Comparison of ENCODE assay signal across 26 cellular contexts in the genomic region with DNA sequence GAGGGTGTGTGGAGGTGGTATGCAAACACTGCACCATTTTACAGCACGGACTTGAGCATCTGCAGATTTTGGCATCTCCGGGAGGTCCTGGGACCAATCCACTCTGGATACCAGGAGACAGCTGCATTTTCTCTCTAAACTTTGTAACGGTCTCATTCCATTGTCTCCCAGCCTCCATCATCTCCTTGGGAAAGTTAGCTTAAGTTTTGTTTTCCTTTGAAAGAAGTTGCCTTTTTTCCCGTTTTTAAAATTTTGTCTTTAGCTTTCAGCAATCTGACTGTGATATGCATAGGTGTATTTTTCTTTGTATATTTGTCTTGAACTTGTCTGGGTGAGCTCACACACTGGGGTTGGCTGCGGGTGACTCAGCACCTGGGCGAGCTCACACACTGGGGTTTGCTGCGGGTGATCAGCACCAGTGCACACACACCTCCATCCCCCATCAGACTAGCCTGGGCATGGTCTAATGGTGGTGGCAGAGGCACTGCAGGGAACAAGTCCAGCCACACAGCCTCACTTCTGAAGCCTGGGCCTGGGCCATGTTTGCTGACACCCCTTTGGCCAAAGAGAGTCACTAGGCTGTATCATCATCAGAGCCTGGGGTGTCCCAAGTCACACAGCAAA. TPM values are rescaled to one million over a fixed set of nuclear protein-coding genes. Genes with fewer than 3 reads are reported as not detected.
DNase-seq lines count a peak whose midpoint lies in the region; ATAC-seq, FAIRE-seq and TF ChIP-seq lines count a peak whose summit lies in the region.
"Had no signal": no experiment of that assay in that cellular context is flagged by ENCODE, and none has a peak within 500 bp of the region (broad histone marks: within the 10 kb centered on the region; RNA-seq: fewer than 3 reads in every experiment).

No MANE protein-coding gene starts in this region.

- POLR2A ChIA-PET in HepG2 (lab: Yijun Ruan, JAX) (interaction anchor here (0.9 to 2.2 kb wide), 2 partner anchors 10 to 43 kb away, joined by 3 to 4 read pairs; no protein-coding TSS in a partner anchor), OCI-LY7 (lab: Charles Lee) (no interaction called here)

- intact Hi-C loops in HepG2 (cut with micrococcal nuclease; ENCODE audit: unreplicated experiment) (no loop called here), OCI-LY7 (cut with micrococcal nuclease; ENCODE audit: unreplicated experiment) (no loop called here)

- H3K36me3 Mint-ChIP-seq in chondrocyte (ENCODE audit: low read depth), result peaks cover 3% of the 10 kb centered on the region
- H3K36me3 Mint-ChIP-seq: activated naive CD8-positive, alpha-beta T cell treated with anti-CD3 and anti-CD28 coated beads, Interleukin-2, amount 10 ng/mL, durations not matched to agents 7 days and 5 days; memory B cell; naive thymus-derived CD8-positive, alpha-beta T cell; T-cell had no signal

- ATAC-seq in HepG2, result peak; percentile 14; the same call in 1 of the 3 replicates
- ATAC-seq in HG02759 (IDR thresholded peaks at IDR 0.05; ENCODE audit: unreplicated experiment), result no peak
- ATAC-seq: naive thymus-derived CD8-positive, alpha-beta T cell; T-cell had no signal

- WGBS in HepG2 (ENCODE audit: low lambda C conversion rate), result 41% methylated on average over 7 of the region's 7 CpGs

- no peak overlapping the region for H3K27ac Mint-ChIP-seq in chondrocyte (ENCODE audit: unreplicated experiment)
- H3K27ac Mint-ChIP-seq: activated B cell treated with CpG ODN at 0.5 μM for 24 hours; activated CD4-positive, alpha-beta memory T cell treated with anti-CD3 and anti-CD28 coated beads, Interleukin-2, amount 10 ng/mL, durations not matched to agents 7 days and 5 days; activated naive CD8-positive, alpha-beta T cell treated with anti-CD3 and anti-CD28 coated beads, Interleukin-2, amount 10 ng/mL, durations not matched to agents 7 days and 5 days; activated T-cell treated with anti-CD3 and anti-CD28 coated beads, Interleukin-2, amount 50 U/mL, for 24 hours; memory B cell; T-cell had no signal

- H3K4me3 Mint-ChIP-seq in chondrocyte (ENCODE audit: unreplicated experiment), result no peak overlapping the region
- H3K4me3 Mint-ChIP-seq: activated B cell treated with CpG ODN at 0.5 μM for 24 hours; activated CD4-positive, alpha-beta memory T cell treated with anti-CD3 and anti-CD28 coated beads, Interleukin-2, amount 10 ng/mL, durations not matched to agents 7 days and 5 days; activated naive CD8-positive, alpha-beta T cell treated with anti-CD3 and anti-CD28 coated beads, Interleukin-2, amount 10 ng/mL, durations not matched to agents 7 days and 5 days; activated T-cell treated with anti-CD3 and anti-CD28 coated beads, Interleukin-2, amount 50 U/mL, for 24 hours; memory B cell; naive thymus-derived CD8-positive, alpha-beta T cell; T-cell had no signal

- H2AFZ ChIP-seq in HepG2 (ENCODE audit: low read length) (no peak overlapping the region), OCI-LY7 (ENCODE audit: low read length) (no peak overlapping the region)
- H2AFZ ChIP-seq: parathyroid adenoma had no signal

- H3K4me2 ChIP-seq in HepG2 (ENCODE audit: low read depth, low read length), result no peak overlapping the region
- H3K4me2 ChIP-seq in OCI-LY7 (ENCODE audit: low read length), result no peak overlapping the region

- FAIRE-seq in HepG2 (lab: Jason Lieb, UNC), result no peak
- FAIRE-seq: D721Med, G401.6 had no signal

- no peak overlapping the region for H3K9ac ChIP-seq in HepG2 (ENCODE audit: insufficient read depth, low read depth, low read length)
- H3K9ac ChIP-seq: parathyroid adenoma had no signal

- TF ChIP-seq POLR2A in HepG2 (IDR thresholded peaks at IDR 0.05; ENCODE audit: insufficient read depth in 1 of 2, low read depth in 2 of 2, low read length in 2 of 2), result no peak

- peaks cover 0 to 10% of the 10 kb centered on the region in 2 experiments; a peak in 3 of 5 replicates for H3K27me3 ChIP-seq in HepG2 (ENCODE audit: control insufficient read depth in 1 of 2, insufficient read depth in 2 of 2, low read length in 2 of 2)
- H3K27me3 ChIP-seq: BE2C had no signal

- H3K4me1 ChIP-seq in HepG2 (ENCODE audit: insufficient read depth, low read length) (peaks cover 40% of the 10 kb centered on the region), OCI-LY7 (ENCODE audit: insufficient read depth, low read length, poor library complexity, severe bottlenecking) (no peaks in the 10 kb centered on the region)
- H3K4me1 ChIP-seq: BE2C, parathyroid adenoma had no signal

- TF ChIP-seq RAD21 in HepG2 (CRISPR knock-in tag; IDR thresholded peaks at IDR 0.05), result no peak

- peaks cover 11% of the 10 kb centered on the region; the same call in 1 of the 2 replicates for H3K9me3 ChIP-seq in HepG2 (ENCODE audit: low read length)
- H3K9me3 ChIP-seq in OCI-LY7 (ENCODE audit: low read length), result no peaks in the 10 kb centered on the region
- H3K9me3 ChIP-seq: BE2C, suprapubic skin had no signal

- H3K27me3 Mint-ChIP-seq in chondrocyte (ENCODE audit: low read depth), result no peaks in the 10 kb centered on the region

- no peak for TF ChIP-seq EP300 in HepG2 (IDR thresholded peaks at IDR 0.05; ENCODE audit: low read depth in 2 of 2, low read length in 2 of 2)
- TF ChIP-seq EP300 in HepG2 (CRISPR knock-in tag; IDR thresholded peaks at IDR 0.05; ENCODE audit: borderline replicate concordance), result no peak

- H3K4me3 ChIP-seq in GM12865 (ENCODE audit: low read depth, low read length) (no peak overlapping the region), HepG2 (replicated peaks in 1 of 3; ENCODE audit: insufficient read depth in 1 of 3, low read depth in 2 of 3, low read length in 3 of 3) (no peak overlapping the region), OCI-LY7 (ENCODE audit: low read depth, low read length, poor library complexity, severe bottlenecking) (no peak overlapping the region)
- H3K4me3 ChIP-seq: skin epidermis, suprapubic skin had no signal

- H3K4me1 Mint-ChIP-seq in chondrocyte (ENCODE audit: low read depth), result peaks cover 18% of the 10 kb centered on the region
- H3K4me1 Mint-ChIP-seq: memory B cell had no signal

- no TSS peak for BruUV-seq in HepG2 (replicated peaks; lab: Mats Ljungman, UMichigan)
- no TSS peak for BruUV-seq in OCI-LY7 (replicated peaks; lab: Mats Ljungman, UMichigan)

- CTCF ChIA-PET in HepG2 (lab: Yijun Ruan, JAX; ENCODE audit: low intra/inter-chr PET ratio, low total read pairs), result no interaction called here
- CTCF ChIA-PET in OCI-LY7 (lab: Charles Lee; ENCODE audit: unreplicated experiment), result no interaction called here

- H3K79me2 ChIP-seq in HepG2 (ENCODE audit: insufficient read depth, low read length) (no peaks in the 10 kb centered on the region), OCI-LY7 (ENCODE audit: insufficient read depth, low read depth, low read length) (no peaks in the 10 kb centered on the region)
- H3K79me2 ChIP-seq: parathyroid adenoma had no signal

- H3K27ac ChIP-seq in HepG2 (ENCODE audit: extremely low read length, insufficient read depth, low read length) (no peak overlapping the region), OCI-LY7 (ENCODE audit: low read depth, low read length, poor library complexity, severe bottlenecking) (no peak overlapping the region)
- H3K27ac ChIP-seq: parathyroid adenoma, skin epidermis, suprapubic skin had no signal

- no peaks in the 10 kb centered on the region for H3K9me2 ChIP-seq in OCI-LY7 (ENCODE audit: insufficient read depth, low read length)

- DNase-seq in GM12865 (ENCODE audit: low read depth), result peak; percentile 31
- DNase-seq in M059J (ENCODE audit: low read depth), result peak; percentile 86
- peak; percentile 36 for DNase-seq in chondrocyte (ENCODE audit: low spot score)
- no peak for DNase-seq in HepG2 (ENCODE audit: low spot score)
- DNase-seq in OCI-LY7 (ENCODE audit: low spot score), result no peak
- no peak for DNase-seq in AG08396 (ENCODE audit: low spot score)
- DNase-seq in activated gamma-delta T cell treated with Interleukin-2 at 50 U/mL for 16 hours, result no peak
- DNase-seq: activated B cell treated with CpG ODN at 0.5 μM for 24 hours; activated CD4-positive, alpha-beta memory T cell treated with anti-CD3 and anti-CD28 coated beads, Interleukin-2, amount 10 ng/mL, durations not matched to agents 7 days and 5 days; activated naive CD8-positive, alpha-beta T cell treated with anti-CD3 and anti-CD28 coated beads, Interleukin-2, amount 10 ng/mL, durations not matched to agents 7 days and 5 days; activated T-cell treated with anti-CD3 and anti-CD28 coated beads, Interleukin-2, amount 50 U/mL, for 24 hours; BE2C; HCEC 1CT; NCI-H1694 treated with DMSO at 0.1 percent for 48 hours; NCI-H345; SHP77; stimulated activated CD4-positive, alpha-beta T cell treated with anti-CD3 and anti-CD28 coated beads, Interleukin-4, amount 100 ng/mL, for 1 hour; T-cell had no signal

- H3K36me3 ChIP-seq in HepG2 (replicated peaks in 1 of 2; ENCODE audit: control insufficient read depth in 1 of 2, insufficient read depth in 2 of 2, low read length in 2 of 2) (no peaks in the 10 kb centered on the region), OCI-LY7 (ENCODE audit: insufficient read depth, low read length) (no peaks in the 10 kb centered on the region)
- H3K36me3 ChIP-seq: BE2C, suprapubic skin had no signal

- in situ Hi-C loops in HepG2 (cut with HindIII; ENCODE audit: extremely low pct_ligation_motif_present, low pct_unique_long_range_greater_than_20kb), result no loop called here

- TF ChIP-seq CTCF in GM12865 (IDR thresholded peaks at IDR 0.05; ENCODE audit: insufficient read depth, low read depth, low read length, missing control alignments), result no peak
- TF ChIP-seq CTCF in chondrocyte (IDR thresholded peaks at IDR 0.05), result no peak
- TF ChIP-seq CTCF in HepG2 (CRISPR knock-in tag; IDR thresholded peaks at IDR 0.05), result no peak
- no peak for TF ChIP-seq CTCF in OCI-LY7 (conservative IDR thresholded peaks at IDR 0.05; ENCODE audit: low read length)

- H3K9me3 Mint-ChIP-seq in chondrocyte (ENCODE audit: low read depth), result peaks cover 5% of the 10 kb centered on the region
- H3K9me3 Mint-ChIP-seq: activated CD4-positive, alpha-beta memory T cell treated with anti-CD3 and anti-CD28 coated beads, Interleukin-2, amount 10 ng/mL, durations not matched to agents 7 days and 5 days; activated naive CD8-positive, alpha-beta T cell treated with anti-CD3 and anti-CD28 coated beads, Interleukin-2, amount 10 ng/mL, durations not matched to agents 7 days and 5 days; activated T-cell treated with anti-CD3 and anti-CD28 coated beads, Interleukin-2, amount 50 U/mL, for 24 hours; T-cell had no signal

- H4K20me1 ChIP-seq in HepG2 (ENCODE audit: insufficient read depth, low read length), result no peaks in the 10 kb centered on the region
- H4K20me1 ChIP-seq in OCI-LY7 (ENCODE audit: insufficient read depth, low read length), result no peaks in the 10 kb centered on the region

RNA-seq across cellular contexts. Expression of gene COL18A1, which starts 32.1 kb away (rescaled TPM):
- total RNA-seq in M059J (2014; rRNA removed; shearing (Covaris generic)), result 202 and 347 TPM in 2 replicates
- total RNA-seq in chondrocyte (322 to 628 TPM (median 616 TPM) in 3 replicates), HepG2 (2016; rRNA removed; fragmentation: Illumina TruSeq; extraction: Trizol) (21.2 and 102 TPM in 2 replicates), OCI-LY7 (2022) (0.18 and 0.23 TPM in 2 replicates)
- 5.5 and 5.6 TPM in 2 replicates for total RNA-seq in HepG2 (2016; cell fraction: cytosol; rRNA removed; fragmentation: Illumina TruSeq; extraction: Trizol; ENCODE audit: low read depth)
- total RNA-seq in HepG2 (2016; cell fraction: insoluble cytoplasmic fraction; rRNA removed; fragmentation: Illumina TruSeq; extraction: Trizol), result 18.4 and 106 TPM in 2 replicates
- total RNA-seq in HepG2 (2016; cell fraction: membrane; rRNA removed; fragmentation: Illumina TruSeq; extraction: Trizol), result 10.8 and 11.6 TPM in 2 replicates
- total RNA-seq in HepG2 (2016; cell fraction: nucleus; rRNA removed; fragmentation: Illumina TruSeq; extraction: Trizol), result 122 and 150 TPM in 2 replicates
- polyA plus RNA-seq in HepG2 (2011; rRNA removed), result 79.0 and 128 TPM in 2 replicates
- polyA plus RNA-seq in HepG2 (2011; cell fraction: cytosol; rRNA removed), result 51.6 and 89.8 TPM in 2 replicates
- polyA plus RNA-seq in HepG2 (2011; cell fraction: nucleus; rRNA removed), result 1,622 and 2,194 TPM in 2 replicates
- 59.0 and 129 TPM in 2 replicates for polyA plus RNA-seq in HepG2 (2012)
- polyA plus RNA-seq in HepG2 (2016; cell fraction: cytosol; fragmentation: Illumina TruSeq; extraction: Trizol; ENCODE audit: low read depth), result 4.3 and 4.4 TPM in 2 replicates
- 20.7 and 26.9 TPM in 2 replicates for polyA plus RNA-seq in HepG2 (2016; cell fraction: insoluble cytoplasmic fraction; fragmentation: Illumina TruSeq; extraction: Trizol; ENCODE audit: low read depth)
- 5.0 and 6.2 TPM in 2 replicates for polyA plus RNA-seq in HepG2 (2016; cell fraction: membrane; fragmentation: Illumina TruSeq; extraction: Trizol; ENCODE audit: low read depth)
- 308 and 331 TPM in 2 replicates for polyA plus RNA-seq in HepG2 (2016; cell fraction: nucleus; fragmentation: Illumina TruSeq; extraction: Trizol; ENCODE audit: insufficient read depth, low read depth)
- 0.09 and 44.3 TPM in 2 replicates for polyA minus RNA-seq in HepG2 (2011; rRNA and poly(A)+ RNA removed; ENCODE audit: low replicate concordance)
- polyA minus RNA-seq in HepG2 (2011; cell fraction: cytosol; rRNA and poly(A)+ RNA removed), result 36.9 and 37.7 TPM in 2 replicates
- 46.7 and 51.1 TPM in 2 replicates for polyA minus RNA-seq in HepG2 (2011; cell fraction: nucleus; rRNA and poly(A)+ RNA removed)
- 4.9 and 7.4 TPM in 2 replicates for total RNA-seq in OCI-LY7 (2014; rRNA removed; shearing (Covaris generic))

Comparison
In these comparisons a context has a peak if more than half of its experiments do, and no peak if none do; other contexts are left out.
1. DNase-seq: peak in GM12865 (single experiment), M059J (single experiment) and chondrocyte (single experiment); none in HepG2 (single experiment), OCI-LY7 (single experiment), AG08396 (single experiment) and activated gamma-delta T cell treated with Interleukin-2 at 50 U/mL for 16 hours (single experiment).